34 cellular contexts compared by ENCODE assay signal in genomic region chrX:85024044-85024443, GRCh38. TPM values are rescaled to one million over a fixed set of nuclear protein-coding genes. Genes with fewer than 3 reads are reported as not detected.
DNase-seq lines count a peak whose midpoint lies in the region; ATAC-seq and TF ChIP-seq lines count a peak whose summit lies in the region.
"Had no signal": no experiment of that assay in that cellular context is flagged by ENCODE, and none has a peak within 500 bp of the region (broad histone marks: within the 10 kb centered on the region; RNA-seq: fewer than 3 reads in every experiment).

No MANE protein-coding gene starts in this region.

- H3K36me3 ChIP-seq in lower lobe of right lung, result no peaks in the 10 kb centered on the region
- H3K36me3 ChIP-seq: cardiac muscle cell, gastrocnemius medialis, transverse colon had no signal

- DNase-seq in DMS 273 (lab: John Stamatoyannopoulos, UW; ENCODE audit: unreplicated experiment) (peak; percentile 54), DMS 273 treated with DMSO at 0.1 percent for 48 hours (lab: John Stamatoyannopoulos, UW) (no peak), epithelial cell of proximal tubule (ENCODE audit: low read depth) (peak; percentile 71), lower lobe of right lung (no peak), NCI-H748 (lab: John Stamatoyannopoulos, UW; ENCODE audit: unreplicated experiment) (no peak), NCI-H2227 treated with DMSO at 0.1 percent for 48 hours (lab: John Stamatoyannopoulos, UW) (no peak)
- DNase-seq: activated CD4-positive, alpha-beta memory T cell treated with anti-CD3 and anti-CD28 coated beads, Interleukin-2, amount 10 ng/mL, durations not matched to agents 7 days and 5 days; activated naive CD4-positive, alpha-beta T cell treated with anti-CD3 and anti-CD28 coated beads, Interleukin-2, amount 10 ng/mL, durations not matched to agents 7 days and 5 days; amygdala; COR-L47; cortex of kidney; DMS79 treated with DMSO at 0.1 percent for 48 hours; effector memory CD4-positive, alpha-beta T cell; gastrocnemius medialis; GF-D8; Karpas-422; mammary epithelial cell; mucosa of descending colon; natural killer cell; NCI-H1436; NCI-H2081 treated with DMSO at 0.1 percent for 48 hours; NCI-H226; NCI-H69; SHP77; stimulated activated CD4-positive, alpha-beta T cell treated with anti-CD3 and anti-CD28 coated beads, Interleukin-4, amount 100 ng/mL, for 24 hours; T-helper 2 cell; transverse colon had no signal

- no peak overlapping the region for H3K4me3 ChIP-seq in epithelial cell of proximal tubule (ENCODE audit: low read depth, low read length)
- no peak overlapping the region for H3K4me3 ChIP-seq in lower lobe of right lung
- H3K4me3 ChIP-seq: cardiac muscle cell, gastrocnemius medialis, mucosa of descending colon, transverse colon had no signal

- intact Hi-C loops in lower lobe of right lung (cut with DNase I), result no loop called here

- no peaks in the 10 kb centered on the region for H3K4me1 ChIP-seq in lower lobe of right lung
- H3K4me1 ChIP-seq: transverse colon had no signal

- H3K27me3 ChIP-seq in lower lobe of right lung (ENCODE audit: low read depth), result no peaks in the 10 kb centered on the region
- H3K27me3 ChIP-seq: cardiac muscle cell, gastrocnemius medialis, transverse colon had no signal

- ATAC-seq in lower lobe of right lung (peak; percentile 46 to 77), HG03280 (IDR thresholded peaks at IDR 0.05; ENCODE audit: unreplicated experiment) (no peak), GM18517 (IDR thresholded peaks at IDR 0.05; ENCODE audit: unreplicated experiment) (no peak)
- ATAC-seq: activated T-helper 17 cell treated with anti-CD3 and anti-CD28 coated beads, Interleukin-2, amount 50 U/mL, for 72 hours; esophagus mucosa; gastrocnemius medialis; mucosa of descending colon; natural killer cell had no signal

- H3K9me3 ChIP-seq in lower lobe of right lung, result no peaks in the 10 kb centered on the region
- H3K9me3 ChIP-seq: gastrocnemius medialis, mucosa of descending colon, transverse colon had no signal

- TF ChIP-seq CTCF in epithelial cell of proximal tubule (conservative IDR thresholded peaks at IDR 0.05; ENCODE audit: low read depth, low read length), result no peak
- no peak for TF ChIP-seq CTCF in lower lobe of right lung (IDR thresholded peaks at IDR 0.05)

- H3K27ac ChIP-seq in lower lobe of right lung, result no peak overlapping the region
- H3K27ac ChIP-seq: 22Rv1, C4-2B, cardiac muscle cell, gastrocnemius medialis, transverse colon had no signal

RNA-seq across cellular contexts. Expression of gene APOOL, which starts 20.4 kb away (rescaled TPM):
- total RNA-seq in epithelial cell of proximal tubule (6.9 and 7.5 TPM in 2 replicates), lower lobe of right lung (19.8 TPM)

Comparison
In these comparisons a context has a peak if more than half of its experiments do, and no peak if none do; other contexts are left out.
1. DNase-seq: peak in DMS 273 (single experiment) and epithelial cell of proximal tubule (single experiment); none in DMS 273 treated with DMSO at 0.1 percent for 48 hours (single experiment), lower lobe of right lung (single experiment), NCI-H748 (single experiment) and NCI-H2227 treated with DMSO at 0.1 percent for 48 hours (single experiment).
2. ATAC-seq: peak in lower lobe of right lung (2 of 2); none in HG03280 (single experiment) and GM18517 (single experiment).